In the genomic region with DNA sequence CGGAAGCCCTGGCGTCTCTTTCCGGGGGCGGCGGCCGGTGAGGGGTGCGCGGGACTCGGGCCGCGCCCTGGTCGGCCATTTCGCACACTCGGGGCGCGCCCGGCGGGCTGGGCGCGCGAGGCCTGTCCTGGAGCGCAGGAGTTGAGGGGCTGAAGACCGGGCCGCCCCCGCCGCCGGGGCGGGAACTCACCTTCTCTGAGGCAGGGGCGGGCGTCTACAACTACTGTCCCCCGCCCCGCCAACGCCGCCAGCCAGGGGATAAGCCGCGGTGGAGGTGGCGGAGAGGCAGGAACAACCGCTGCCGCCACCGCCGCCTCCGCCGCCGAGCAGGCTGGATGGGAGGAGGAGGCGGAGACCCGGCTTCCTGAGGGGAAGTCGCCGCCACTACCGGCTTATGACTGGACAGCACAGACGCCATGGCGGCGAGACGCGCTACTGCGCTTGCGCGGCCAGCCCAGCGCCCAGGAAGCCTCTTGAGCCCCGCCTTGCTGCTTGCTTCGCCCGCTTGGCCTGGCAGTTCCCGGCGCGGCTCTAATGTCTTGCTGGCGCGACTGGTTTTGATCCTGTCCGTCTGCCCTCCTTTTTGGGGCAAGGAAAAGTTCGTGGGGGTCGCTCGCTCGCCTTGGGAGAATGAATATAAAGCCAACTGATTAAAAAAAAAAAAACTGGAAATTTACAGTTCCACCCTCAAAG, we compare ENCODE assay signal across 8 cellular contexts. TPM values are rescaled to one million over a fixed set of nuclear protein-coding genes. Genes with fewer than 3 reads are reported as not detected.
DNase-seq lines count a peak whose midpoint lies in the region; ATAC-seq and TF ChIP-seq lines count a peak whose summit lies in the region.

A gene (minus strand): TSS at position 348 of the 693 bp plus-strand sequence. CDS start 27,220 bp downstream, outside the sequence.

- ATAC-seq in GM21619 (IDR thresholded peaks at IDR 0.05; ENCODE audit: unreplicated experiment), result peak; percentile 90
- peak; percentile 93 for ATAC-seq in mucosa of descending colon

- intact Hi-C loops in mucosa of descending colon (cut with DNase I, micrococcal nuclease), result no loop called here

- peak within 1 kb of the TSS; percentile 80 for H3K4me3 ChIP-seq in mucosa of descending colon

- H3K4me1 ChIP-seq in mucosa of descending colon (ENCODE audit: low read depth), result peaks cover 39% of the 10 kb centered on the region

- TF ChIP-seq CTCF in mucosa of descending colon (IDR thresholded peaks at IDR 0.05), result no peak

- H3K9me3 ChIP-seq in mucosa of descending colon, result no peaks in the 10 kb centered on the region

- peak within 1 kb of the TSS; percentile 85 for H3K27ac ChIP-seq in epithelial cell of prostate

- DNase-seq in DMS153 treated with DMSO at 0.1 percent for 48 hours (lab: John Stamatoyannopoulos, UW; ENCODE audit: unreplicated experiment), result peak; percentile 88
- peak; percentile 79 for DNase-seq in OCI-M2 (lab: John Stamatoyannopoulos, UW; ENCODE audit: unreplicated experiment)
- peak; percentile 83 for DNase-seq in activated T-cell treated with anti-CD3 and anti-CD28 coated beads for 4 hours
- peak; percentile 85 for DNase-seq in epithelial cell of prostate (ENCODE audit: low read depth, low spot score)
- peak; percentile 95 to 98 (median 96) for DNase-seq in mucosa of descending colon
- DNase-seq in stimulated activated CD8-positive, alpha-beta memory T cell treated with anti-CD3 and anti-CD28 coated beads, Interleukin-4, amount 100 ng/mL, for 1 hour (ENCODE audit: low read depth in 2 of 2, low spot score in 1 of 2), result peak; percentile 84 to 86

- no peak for TF ChIP-seq RAD21 in Ishikawa (IDR thresholded peaks at IDR 0.05; ENCODE audit: low read depth)

- H3K36me3 ChIP-seq in mucosa of descending colon (ENCODE audit: low read depth), result no peaks in the 10 kb centered on the region

- TF ChIP-seq EP300 in Ishikawa (IDR thresholded peaks at IDR 0.05; ENCODE audit: borderline replicate concordance), result no peak

TF ChIP-seq in Ishikawa, 13 proteins besides CTCF, POLR2A, EP300 and RAD21:
- TF ChIP-seq FOXM1 (IDR thresholded peaks at IDR 0.05; ENCODE audit: borderline replicate concordance, low read depth) (no peak), EGR1 (IDR thresholded peaks at IDR 0.05) (peak; percentile 48; the same call in 1 of the 2 replicates), NFIC (IDR thresholded peaks at IDR 0.05) (no peak), TCF12 (IDR thresholded peaks at IDR 0.05; ENCODE audit: low read depth) (peak; percentile 28; the same call in 1 of the 2 replicates), ZBTB7A (IDR thresholded peaks at IDR 0.05; ENCODE audit: low read depth) (0 out of 2 replicates have a peak, but pooled peaks have one; percentile 30), TAF1 (IDR thresholded peaks at IDR 0.05; ENCODE audit: low read depth) (peak; percentile 92), YY1 (IDR thresholded peaks at IDR 0.05; ENCODE audit: low read depth) (peak; percentile 86)
- TF ChIP-seq, protein P1, sequence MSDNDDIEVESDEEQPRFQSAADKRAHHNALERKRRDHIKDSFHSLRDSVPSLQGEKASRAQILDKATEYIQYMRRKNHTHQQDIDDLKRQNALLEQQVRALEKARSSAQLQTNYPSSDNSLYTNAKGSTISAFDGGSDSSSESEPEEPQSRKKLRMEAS (IDR thresholded peaks at IDR 0.05), result peak; percentile 74
- TF ChIP-seq, protein P2, sequence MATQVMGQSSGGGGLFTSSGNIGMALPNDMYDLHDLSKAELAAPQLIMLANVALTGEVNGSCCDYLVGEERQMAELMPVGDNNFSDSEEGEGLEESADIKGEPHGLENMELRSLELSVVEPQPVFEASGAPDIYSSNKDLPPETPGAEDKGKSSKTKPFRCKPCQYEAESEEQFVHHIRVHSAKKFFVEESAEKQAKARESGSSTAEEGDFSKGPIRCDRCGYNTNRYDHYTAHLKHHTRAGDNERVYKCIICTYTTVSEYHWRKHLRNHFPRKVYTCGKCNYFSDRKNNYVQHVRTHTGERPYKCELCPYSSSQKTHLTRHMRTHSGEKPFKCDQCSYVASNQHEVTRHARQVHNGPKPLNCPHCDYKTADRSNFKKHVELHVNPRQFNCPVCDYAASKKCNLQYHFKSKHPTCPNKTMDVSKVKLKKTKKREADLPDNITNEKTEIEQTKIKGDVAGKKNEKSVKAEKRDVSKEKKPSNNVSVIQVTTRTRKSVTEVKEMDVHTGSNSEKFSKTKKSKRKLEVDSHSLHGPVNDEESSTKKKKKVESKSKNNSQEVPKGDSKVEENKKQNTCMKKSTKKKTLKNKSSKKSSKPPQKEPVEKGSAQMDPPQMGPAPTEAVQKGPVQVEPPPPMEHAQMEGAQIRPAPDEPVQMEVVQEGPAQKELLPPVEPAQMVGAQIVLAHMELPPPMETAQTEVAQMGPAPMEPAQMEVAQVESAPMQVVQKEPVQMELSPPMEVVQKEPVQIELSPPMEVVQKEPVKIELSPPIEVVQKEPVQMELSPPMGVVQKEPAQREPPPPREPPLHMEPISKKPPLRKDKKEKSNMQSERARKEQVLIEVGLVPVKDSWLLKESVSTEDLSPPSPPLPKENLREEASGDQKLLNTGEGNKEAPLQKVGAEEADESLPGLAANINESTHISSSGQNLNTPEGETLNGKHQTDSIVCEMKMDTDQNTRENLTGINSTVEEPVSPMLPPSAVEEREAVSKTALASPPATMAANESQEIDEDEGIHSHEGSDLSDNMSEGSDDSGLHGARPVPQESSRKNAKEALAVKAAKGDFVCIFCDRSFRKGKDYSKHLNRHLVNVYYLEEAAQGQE (IDR thresholded peaks at IDR 0.05; ENCODE audit: low read depth), result no peak

RNA-seq across cellular contexts. Expression of the gene that starts here (rescaled TPM):
- total RNA-seq in mucosa of descending colon, result 10 to 100 TPM; 37.2 to 41.5 (median 40.7) TPM

Comparison
In these comparisons a context has a peak if more than half of its experiments do, and no peak if none do; other contexts are left out.
1. Peak in every context shown above with its lines: DNase-seq, ATAC-seq, H3K4me3 ChIP-seq and H3K27ac ChIP-seq.